ENCODE assay signal across 8 cellular contexts in genomic region chr10:98041352-98042043, GRCh38. TPM values are rescaled to one million over a fixed set of nuclear protein-coding genes. Genes with fewer than 3 reads are reported as not detected.
A peak's percentile ranks its signal among the peaks of the same experiment; 100 is the strongest.
DNase-seq lines count a peak whose midpoint lies in the region; ATAC-seq and TF ChIP-seq lines count a peak whose summit lies in the region.

No MANE protein-coding gene starts in this region.

- DNase-seq in DMS153 treated with DMSO at 0.1 percent for 48 hours (lab: John Stamatoyannopoulos, UW; ENCODE audit: unreplicated experiment) (peak; percentile 46), HFF-Myc (ENCODE audit: extremely low read depth, low read depth) (peak; percentile 26), OCI-M2 (lab: John Stamatoyannopoulos, UW; ENCODE audit: unreplicated experiment) (peak; percentile 32), left cardiac atrium (peak; percentile 71), sigmoid colon (peak; percentile 72)
- peak; percentile 59 for DNase-seq in activated naive CD8-positive, alpha-beta T cell treated with anti-CD3 and anti-CD28 coated beads, Interleukin-2, amount 50 U/mL, for 24 hours

- no peak overlapping the region for H3K27ac Mint-ChIP-seq in activated naive CD8-positive, alpha-beta T cell treated with anti-CD3 and anti-CD28 coated beads, Interleukin-2, amount 50 U/mL, for 24 hours

- no peaks in the 10 kb centered on the region for H3K9me3 ChIP-seq in sigmoid colon

- no peak overlapping the region for H3K4me3 Mint-ChIP-seq in activated naive CD8-positive, alpha-beta T cell treated with anti-CD3 and anti-CD28 coated beads, Interleukin-2, amount 50 U/mL, for 24 hours

- no peaks in the 10 kb centered on the region for H3K4me1 Mint-ChIP-seq in activated naive CD8-positive, alpha-beta T cell treated with anti-CD3 and anti-CD28 coated beads, Interleukin-2, amount 50 U/mL, for 24 hours

- TF ChIP-seq CTCF in HFF-Myc (IDR thresholded peaks at IDR 0.05; ENCODE audit: low read depth, low read length, missing control alignments), result peak; percentile 79
- peak; percentile 38 to 63 (median 40) for TF ChIP-seq CTCF in sigmoid colon (IDR thresholded peaks at IDR 0.05)

- no peaks in the 10 kb centered on the region for H3K9me3 Mint-ChIP-seq in activated naive CD8-positive, alpha-beta T cell treated with anti-CD3 and anti-CD28 coated beads, Interleukin-2, amount 50 U/mL, for 24 hours

- H3K4me1 ChIP-seq in sigmoid colon, result no peaks in the 10 kb centered on the region

- H3K36me3 Mint-ChIP-seq in activated naive CD8-positive, alpha-beta T cell treated with anti-CD3 and anti-CD28 coated beads, Interleukin-2, amount 50 U/mL, for 24 hours (ENCODE audit: low read depth), result no peaks in the 10 kb centered on the region

- H3K4me3 ChIP-seq in HFF-Myc (replicated peaks; ENCODE audit: low read depth, low read length), result no peak overlapping the region
- H3K4me3 ChIP-seq in sigmoid colon, result no peak overlapping the region

- no peak overlapping the region for H3K27ac ChIP-seq in sigmoid colon

- TF ChIP-seq POLR2A in sigmoid colon (IDR thresholded peaks at IDR 0.05), result no peak

- intact Hi-C loops in left cardiac atrium (cut with DNase I), result loop anchor here in 1 of 2 donors (10.0 kb wide), 1 partner anchor 93 kb away; the partner anchor contains the start of gene R3HCC1L
- intact Hi-C loops in sigmoid colon (cut with DNase I), result loop anchor here (2.0 to 10.0 kb wide), 2 partner anchors 127 to 247 kb away; no protein-coding TSS in a partner anchor

- ATAC-seq in activated naive CD8-positive, alpha-beta T cell treated with anti-CD3 and anti-CD28 coated beads, Interleukin-2, amount 50 U/mL, for 24 hours, result peak; percentile 22
- peak; percentile 58 to 70 for ATAC-seq in left cardiac atrium
- no peak for ATAC-seq in GM18511 (IDR thresholded peaks at IDR 0.05; ENCODE audit: unreplicated experiment)
- ATAC-seq in HG03342 (IDR thresholded peaks at IDR 0.05; ENCODE audit: unreplicated experiment), result no peak

- H3K36me3 ChIP-seq in sigmoid colon, result no peaks in the 10 kb centered on the region

- H3K27me3 ChIP-seq in sigmoid colon, result peaks cover 3 to 56% (median 31%) of the 10 kb centered on the region in 3 donors

- TF ChIP-seq EP300 in sigmoid colon (IDR thresholded peaks at IDR 0.05), result no peak

- peaks cover 52% of the 10 kb centered on the region for H3K27me3 Mint-ChIP-seq in activated naive CD8-positive, alpha-beta T cell treated with anti-CD3 and anti-CD28 coated beads, Interleukin-2, amount 50 U/mL, for 24 hours

- 22 to 26% methylated on average over 7 of the region's 7 CpGs for WGBS in sigmoid colon, 2 donors

RNA-seq across cellular contexts. Expression of gene CRTAC1, which starts 11.1 kb away (rescaled TPM):
- total RNA-seq in left cardiac atrium (10 to 100 TPM in 1 of 2 donors, 1 to 10 TPM in 1; 9.6 to 19.3 TPM), sigmoid colon (1 to 10 TPM; 1.5 to 6.4 (median 3.8) TPM)
- 1 to 10 TPM in 2 of 3 donors, not detected in 1; 1.2 to 1.4 TPM for polyA plus RNA-seq in sigmoid colon

Comparison
In these comparisons a context has a peak if more than half of its experiments do, and no peak if none do; other contexts are left out.
1. ATAC-seq: peak in activated naive CD8-positive, alpha-beta T cell treated with anti-CD3 and anti-CD28 coated beads, Interleukin-2, amount 50 U/mL, for 24 hours (single experiment) and left cardiac atrium (2 of 2); none in GM18511 (single experiment) and HG03342 (single experiment).
2. Peak in every context shown above with its lines, with median percentiles within 50 percentile points of each other: DNase-seq.